Comparison of ENCODE assay signal across 8 cellular contexts in genomic region chrX:11100281-11101035, GRCh38. TPM values are rescaled to one million over a fixed set of nuclear protein-coding genes. Genes with fewer than 3 reads are reported as not detected.
DNase-seq lines count a peak whose midpoint lies in the region; ATAC-seq and TF ChIP-seq lines count a peak whose summit lies in the region.

No MANE protein-coding gene starts in this region.

- H3K27ac ChIP-seq in brain microvascular endothelial cell (no peak overlapping the region), liver (ENCODE audit: low read depth in 1 of 2, low read length in 2 of 2) (no peak overlapping the region)

- TF ChIP-seq CTCF in GM12864 (IDR thresholded peaks at IDR 0.05; ENCODE audit: low read depth, low read length, missing control alignments) (peak; percentile 19), brain microvascular endothelial cell (IDR thresholded peaks at IDR 0.05; ENCODE audit: low read depth, low read length, missing control alignments) (peak; percentile 59), liver (IDR thresholded peaks at IDR 0.05; ENCODE audit: low read depth, low read length, missing input control) (peak; percentile 44)

- peak; percentile 90 for TF ChIP-seq RAD21 in liver (IDR thresholded peaks at IDR 0.05)

- ATAC-seq in GM21447 (IDR thresholded peaks at IDR 0.05; ENCODE audit: unreplicated experiment), result no peak
- no peak for ATAC-seq in GM21619 (IDR thresholded peaks at IDR 0.05; ENCODE audit: unreplicated experiment)
- no peak for ATAC-seq in HG03095 (IDR thresholded peaks at IDR 0.05; ENCODE audit: unreplicated experiment)

- in situ Hi-C loops in brain microvascular endothelial cell (cut with HindIII; ENCODE audit: low pct_ligation_motif_present, low sequenced_read_pairs), result loop anchor here (25.0 kb wide), 1 partner anchor 913 kb away; no protein-coding TSS in a partner anchor

- no peaks in the 10 kb centered on the region for H3K9me3 ChIP-seq in liver (ENCODE audit: control insufficient read depth in 4 of 4, low read length in 3 of 4)

- 40% methylated on average over 10 of the region's 10 CpGs for WGBS in liver

- H3K9ac ChIP-seq in liver (ENCODE audit: low read depth in 1 of 2, low read length in 2 of 2), result no peak overlapping the region

- H3K27me3 ChIP-seq in brain microvascular endothelial cell (replicated peaks) (no peaks in the 10 kb centered on the region), liver (ENCODE audit: control insufficient read depth in 4 of 4, insufficient read depth in 4 of 4, low read length in 3 of 4) (no peaks in the 10 kb centered on the region)

- H3K4me3 ChIP-seq in GM12864 (ENCODE audit: low read depth, low read length), result no peak overlapping the region
- H3K4me3 ChIP-seq in brain microvascular endothelial cell (ENCODE audit: low read depth, low read length), result no peak overlapping the region
- no peak overlapping the region for H3K4me3 ChIP-seq in liver (ENCODE audit: low read depth in 1 of 3, low read length in 3 of 3)

- peaks cover 0 to 7% (median 4%) of the 10 kb centered on the region in 4 donors for H3K4me1 ChIP-seq in liver (ENCODE audit: control insufficient read depth in 4 of 4, insufficient read depth in 4 of 4, low read length in 3 of 4)

- DNase-seq in GM12864 (ENCODE audit: low read depth), result no peak
- DNase-seq in NCI-H2107 (lab: John Stamatoyannopoulos, UW), result peak; percentile 18
- DNase-seq in brain microvascular endothelial cell, result peak; percentile 50
- no peak for DNase-seq in germinal center (ENCODE audit: low spot score)

- H3K36me3 ChIP-seq in brain microvascular endothelial cell (replicated peaks) (no peaks in the 10 kb centered on the region), liver (ENCODE audit: control insufficient read depth in 4 of 4, insufficient read depth in 3 of 4, low read depth in 1 of 4, low read length in 3 of 4) (no peaks in the 10 kb centered on the region)

TF ChIP-seq in liver, 16 proteins besides CTCF, POLR2A, EP300 and RAD21:
- no peak for TF ChIP-seq YY1 (IDR thresholded peaks at IDR 0.05)
- TF ChIP-seq FOXA1 (IDR thresholded peaks at IDR 0.05), result no peak
- peak; percentile 19 for TF ChIP-seq FOXA2 (IDR thresholded peaks at IDR 0.05)
- no peak for TF ChIP-seq NR2F2 (IDR thresholded peaks at IDR 0.05)
- TF ChIP-seq MAX (IDR thresholded peaks at IDR 0.05), result no peak
- peak; percentile 70 to 76 for TF ChIP-seq HNF4A (conservative IDR thresholded peaks at IDR 0.05)
- TF ChIP-seq EGR1 (IDR thresholded peaks at IDR 0.05; ENCODE audit: low read depth in 2 of 2), result no peak
- peak; percentile 32 to 38 for TF ChIP-seq RXRA (IDR thresholded peaks at IDR 0.05)
- TF ChIP-seq HNF4G (IDR thresholded peaks at IDR 0.05), result peak; percentile 35
- TF ChIP-seq ZBTB33 (IDR thresholded peaks at IDR 0.05), result no peak
- TF ChIP-seq JUND (IDR thresholded peaks at IDR 0.05), result peak; percentile 16 to 65
- TF ChIP-seq SP1 (IDR thresholded peaks at IDR 0.05), result peak; percentile 35
- no peak for TF ChIP-seq ATF3 (IDR thresholded peaks at IDR 0.05)
- no peak for TF ChIP-seq REST (IDR thresholded peaks at IDR 0.05)
- no peak for TF ChIP-seq GABPA (IDR thresholded peaks at IDR 0.05 in 1 of 2, conservative IDR thresholded peaks at IDR 0.05 in 1 of 2)
- TF ChIP-seq TAF1 (conservative IDR thresholded peaks at IDR 0.05), result no peak

RNA-seq across cellular contexts. Expression of gene HCCS, which starts 10.7 kb away (rescaled TPM):
- total RNA-seq in liver, result 10 to 100 TPM; 11.2 to 13.9 TPM
- polyA plus RNA-seq in liver, result 10 to 100 TPM; 14.7 to 16.0 TPM

Comparison
In these comparisons a context has a peak if more than half of its experiments do, and no peak if none do; other contexts are left out.
1. DNase-seq: peak in NCI-H2107 (single experiment) and brain microvascular endothelial cell (single experiment); none in GM12864 (single experiment) and germinal center (single experiment).
2. Peak in every context shown above with its lines, with median percentiles within 50 percentile points of each other: CTCF ChIP-seq.